In the genomic region with DNA sequence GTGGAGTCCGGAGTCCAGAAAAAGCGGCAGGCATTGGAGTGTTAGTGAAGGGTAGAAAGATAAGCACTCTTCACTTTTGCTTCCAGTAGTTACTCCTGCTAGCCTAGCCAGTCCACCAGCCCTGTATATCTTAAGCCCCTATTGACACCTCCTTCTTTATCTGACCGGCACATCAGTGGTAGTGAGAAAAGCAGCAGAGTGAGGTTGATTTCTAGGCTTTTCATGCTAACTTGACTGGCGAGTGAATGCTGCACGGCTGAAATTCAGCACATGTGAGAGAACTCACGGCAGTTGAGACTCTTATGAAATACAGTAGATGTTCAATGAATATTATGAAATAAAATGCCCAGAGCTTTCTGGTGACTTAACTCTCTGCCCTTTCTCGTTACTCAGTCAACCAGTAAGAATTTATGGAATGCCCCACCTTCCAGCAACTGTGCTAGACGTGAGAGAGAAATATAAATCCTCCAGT, we compare ENCODE assay signal across 1 cellular context.
TF ChIP-seq lines count a peak whose summit lies in the region.

No MANE protein-coding gene starts in this region.

TF ChIP-seq in HepG2, 621 proteins besides CTCF, POLR2A, EP300 and RAD21:
- TF ChIP-seq, protein P1, sequence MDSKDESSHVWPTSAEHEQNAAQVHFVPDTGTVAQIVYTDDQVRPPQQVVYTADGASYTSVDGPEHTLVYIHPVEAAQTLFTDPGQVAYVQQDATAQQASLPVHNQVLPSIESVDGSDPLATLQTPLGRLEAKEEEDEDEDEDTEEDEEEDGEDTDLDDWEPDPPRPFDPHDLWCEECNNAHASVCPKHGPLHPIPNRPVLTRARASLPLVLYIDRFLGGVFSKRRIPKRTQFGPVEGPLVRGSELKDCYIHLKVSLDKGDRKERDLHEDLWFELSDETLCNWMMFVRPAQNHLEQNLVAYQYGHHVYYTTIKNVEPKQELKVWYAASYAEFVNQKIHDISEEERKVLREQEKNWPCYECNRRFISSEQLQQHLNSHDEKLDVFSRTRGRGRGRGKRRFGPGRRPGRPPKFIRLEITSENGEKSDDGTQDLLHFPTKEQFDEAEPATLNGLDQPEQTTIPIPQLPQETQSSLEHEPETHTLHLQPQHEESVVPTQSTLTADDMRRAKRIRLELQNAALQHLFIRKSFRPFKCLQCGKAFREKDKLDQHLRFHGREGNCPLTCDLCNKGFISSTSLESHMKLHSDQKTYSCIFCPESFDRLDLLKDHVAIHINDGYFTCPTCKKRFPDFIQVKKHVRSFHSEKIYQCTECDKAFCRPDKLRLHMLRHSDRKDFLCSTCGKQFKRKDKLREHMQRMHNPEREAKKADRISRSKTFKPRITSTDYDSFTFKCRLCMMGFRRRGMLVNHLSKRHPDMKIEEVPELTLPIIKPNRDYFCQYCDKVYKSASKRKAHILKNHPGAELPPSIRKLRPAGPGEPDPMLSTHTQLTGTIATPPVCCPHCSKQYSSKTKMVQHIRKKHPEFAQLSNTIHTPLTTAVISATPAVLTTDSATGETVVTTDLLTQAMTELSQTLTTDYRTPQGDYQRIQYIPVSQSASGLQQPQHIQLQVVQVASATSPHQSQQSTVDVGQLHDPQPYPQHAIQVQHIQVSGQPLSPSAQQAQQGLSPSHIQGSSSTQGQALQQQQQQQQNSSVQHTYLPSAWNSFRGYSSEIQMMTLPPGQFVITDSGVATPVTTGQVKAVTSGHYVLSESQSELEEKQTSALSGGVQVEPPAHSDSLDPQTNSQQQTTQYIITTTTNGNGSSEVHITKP (CRISPR knock-in tag; IDR thresholded peaks at IDR 0.05; ENCODE audit: low read depth) = no peak
- TF ChIP-seq ZNF282 (IDR thresholded peaks at IDR 0.05; ENCODE audit: partially characterized antibody) (no peak), ZNF850 (CRISPR knock-in tag; conservative IDR thresholded peaks at IDR 0.05) (no peak), MBD4 (IDR thresholded peaks at IDR 0.05; ENCODE audit: borderline replicate concordance, low read length) (no peak), NFKB2 (CRISPR knock-in tag; IDR thresholded peaks at IDR 0.05; ENCODE audit: borderline replicate concordance) (no peak), ZNF552 (CRISPR knock-in tag; IDR thresholded peaks at IDR 0.05; ENCODE audit: borderline replicate concordance) (no peak), ZNF333 (CRISPR knock-in tag; IDR thresholded peaks at IDR 0.05; ENCODE audit: borderline replicate concordance) (no peak), BRCA1 (CRISPR knock-in tag; IDR thresholded peaks at IDR 0.05) (no peak), DR1 (CRISPR knock-in tag; IDR thresholded peaks at IDR 0.05) (no peak), BRD4 (CRISPR knock-in tag; IDR thresholded peaks at IDR 0.05) (no peak), RAD51 (IDR thresholded peaks at IDR 0.05; ENCODE audit: borderline replicate concordance) (no peak), KMT2A (CRISPR knock-in tag; IDR thresholded peaks at IDR 0.05) (no peak), ZNF264 (CRISPR knock-in tag; IDR thresholded peaks at IDR 0.05) (no peak), NFE2 (CRISPR knock-in tag; IDR thresholded peaks at IDR 0.05) (no peak), ZBTB8A (CRISPR knock-in tag; IDR thresholded peaks at IDR 0.05; ENCODE audit: borderline replicate concordance, low read depth) (no peak), SETDB1 (CRISPR knock-in tag; IDR thresholded peaks at IDR 0.05; ENCODE audit: borderline replicate concordance) (no peak)
- TF ChIP-seq, protein P2, sequence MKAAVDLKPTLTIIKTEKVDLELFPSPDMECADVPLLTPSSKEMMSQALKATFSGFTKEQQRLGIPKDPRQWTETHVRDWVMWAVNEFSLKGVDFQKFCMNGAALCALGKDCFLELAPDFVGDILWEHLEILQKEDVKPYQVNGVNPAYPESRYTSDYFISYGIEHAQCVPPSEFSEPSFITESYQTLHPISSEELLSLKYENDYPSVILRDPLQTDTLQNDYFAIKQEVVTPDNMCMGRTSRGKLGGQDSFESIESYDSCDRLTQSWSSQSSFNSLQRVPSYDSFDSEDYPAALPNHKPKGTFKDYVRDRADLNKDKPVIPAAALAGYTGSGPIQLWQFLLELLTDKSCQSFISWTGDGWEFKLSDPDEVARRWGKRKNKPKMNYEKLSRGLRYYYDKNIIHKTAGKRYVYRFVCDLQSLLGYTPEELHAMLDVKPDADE (CRISPR knock-in tag; IDR thresholded peaks at IDR 0.05) = no peak
- TF ChIP-seq, protein P3, sequence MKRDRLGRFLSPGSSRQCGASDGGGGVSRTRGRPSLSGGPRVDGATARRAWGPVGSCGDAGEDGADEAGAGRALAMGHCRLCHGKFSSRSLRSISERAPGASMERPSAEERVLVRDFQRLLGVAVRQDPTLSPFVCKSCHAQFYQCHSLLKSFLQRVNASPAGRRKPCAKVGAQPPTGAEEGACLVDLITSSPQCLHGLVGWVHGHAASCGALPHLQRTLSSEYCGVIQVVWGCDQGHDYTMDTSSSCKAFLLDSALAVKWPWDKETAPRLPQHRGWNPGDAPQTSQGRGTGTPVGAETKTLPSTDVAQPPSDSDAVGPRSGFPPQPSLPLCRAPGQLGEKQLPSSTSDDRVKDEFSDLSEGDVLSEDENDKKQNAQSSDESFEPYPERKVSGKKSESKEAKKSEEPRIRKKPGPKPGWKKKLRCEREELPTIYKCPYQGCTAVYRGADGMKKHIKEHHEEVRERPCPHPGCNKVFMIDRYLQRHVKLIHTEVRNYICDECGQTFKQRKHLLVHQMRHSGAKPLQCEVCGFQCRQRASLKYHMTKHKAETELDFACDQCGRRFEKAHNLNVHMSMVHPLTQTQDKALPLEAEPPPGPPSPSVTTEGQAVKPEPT (CRISPR knock-in tag; IDR thresholded peaks at IDR 0.05; ENCODE audit: low read depth) = no peak
- TF ChIP-seq, protein P4, sequence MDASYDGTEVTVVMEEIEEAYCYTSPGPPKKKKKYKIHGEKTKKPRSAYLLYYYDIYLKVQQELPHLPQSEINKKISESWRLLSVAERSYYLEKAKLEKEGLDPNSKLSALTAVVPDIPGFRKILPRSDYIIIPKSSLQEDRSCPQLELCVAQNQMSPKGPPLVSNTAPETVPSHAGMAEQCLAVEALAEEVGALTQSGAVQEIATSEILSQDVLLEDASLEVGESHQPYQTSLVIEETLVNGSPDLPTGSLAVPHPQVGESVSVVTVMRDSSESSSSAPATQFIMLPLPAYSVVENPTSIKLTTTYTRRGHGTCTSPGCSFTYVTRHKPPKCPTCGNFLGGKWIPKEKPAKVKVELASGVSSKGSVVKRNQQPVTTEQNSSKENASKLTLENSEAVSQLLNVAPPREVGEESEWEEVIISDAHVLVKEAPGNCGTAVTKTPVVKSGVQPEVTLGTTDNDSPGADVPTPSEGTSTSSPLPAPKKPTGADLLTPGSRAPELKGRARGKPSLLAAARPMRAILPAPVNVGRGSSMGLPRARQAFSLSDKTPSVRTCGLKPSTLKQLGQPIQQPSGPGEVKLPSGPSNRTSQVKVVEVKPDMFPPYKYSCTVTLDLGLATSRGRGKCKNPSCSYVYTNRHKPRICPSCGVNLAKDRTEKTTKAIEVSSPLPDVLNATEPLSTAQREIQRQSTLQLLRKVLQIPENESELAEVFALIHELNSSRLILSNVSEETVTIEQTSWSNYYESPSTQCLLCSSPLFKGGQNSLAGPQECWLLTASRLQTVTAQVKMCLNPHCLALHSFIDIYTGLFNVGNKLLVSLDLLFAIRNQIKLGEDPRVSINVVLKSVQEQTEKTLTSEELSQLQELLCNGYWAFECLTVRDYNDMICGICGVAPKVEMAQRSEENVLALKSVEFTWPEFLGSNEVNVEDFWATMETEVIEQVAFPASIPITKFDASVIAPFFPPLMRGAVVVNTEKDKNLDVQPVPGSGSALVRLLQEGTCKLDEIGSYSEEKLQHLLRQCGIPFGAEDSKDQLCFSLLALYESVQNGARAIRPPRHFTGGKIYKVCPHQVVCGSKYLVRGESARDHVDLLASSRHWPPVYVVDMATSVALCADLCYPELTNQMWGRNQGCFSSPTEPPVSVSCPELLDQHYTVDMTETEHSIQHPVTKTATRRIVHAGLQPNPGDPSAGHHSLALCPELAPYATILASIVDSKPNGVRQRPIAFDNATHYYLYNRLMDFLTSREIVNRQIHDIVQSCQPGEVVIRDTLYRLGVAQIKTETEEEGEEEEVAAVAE (CRISPR knock-in tag; IDR thresholded peaks at IDR 0.05; ENCODE audit: borderline replicate concordance) = no peak
- TF ChIP-seq, protein P5, sequence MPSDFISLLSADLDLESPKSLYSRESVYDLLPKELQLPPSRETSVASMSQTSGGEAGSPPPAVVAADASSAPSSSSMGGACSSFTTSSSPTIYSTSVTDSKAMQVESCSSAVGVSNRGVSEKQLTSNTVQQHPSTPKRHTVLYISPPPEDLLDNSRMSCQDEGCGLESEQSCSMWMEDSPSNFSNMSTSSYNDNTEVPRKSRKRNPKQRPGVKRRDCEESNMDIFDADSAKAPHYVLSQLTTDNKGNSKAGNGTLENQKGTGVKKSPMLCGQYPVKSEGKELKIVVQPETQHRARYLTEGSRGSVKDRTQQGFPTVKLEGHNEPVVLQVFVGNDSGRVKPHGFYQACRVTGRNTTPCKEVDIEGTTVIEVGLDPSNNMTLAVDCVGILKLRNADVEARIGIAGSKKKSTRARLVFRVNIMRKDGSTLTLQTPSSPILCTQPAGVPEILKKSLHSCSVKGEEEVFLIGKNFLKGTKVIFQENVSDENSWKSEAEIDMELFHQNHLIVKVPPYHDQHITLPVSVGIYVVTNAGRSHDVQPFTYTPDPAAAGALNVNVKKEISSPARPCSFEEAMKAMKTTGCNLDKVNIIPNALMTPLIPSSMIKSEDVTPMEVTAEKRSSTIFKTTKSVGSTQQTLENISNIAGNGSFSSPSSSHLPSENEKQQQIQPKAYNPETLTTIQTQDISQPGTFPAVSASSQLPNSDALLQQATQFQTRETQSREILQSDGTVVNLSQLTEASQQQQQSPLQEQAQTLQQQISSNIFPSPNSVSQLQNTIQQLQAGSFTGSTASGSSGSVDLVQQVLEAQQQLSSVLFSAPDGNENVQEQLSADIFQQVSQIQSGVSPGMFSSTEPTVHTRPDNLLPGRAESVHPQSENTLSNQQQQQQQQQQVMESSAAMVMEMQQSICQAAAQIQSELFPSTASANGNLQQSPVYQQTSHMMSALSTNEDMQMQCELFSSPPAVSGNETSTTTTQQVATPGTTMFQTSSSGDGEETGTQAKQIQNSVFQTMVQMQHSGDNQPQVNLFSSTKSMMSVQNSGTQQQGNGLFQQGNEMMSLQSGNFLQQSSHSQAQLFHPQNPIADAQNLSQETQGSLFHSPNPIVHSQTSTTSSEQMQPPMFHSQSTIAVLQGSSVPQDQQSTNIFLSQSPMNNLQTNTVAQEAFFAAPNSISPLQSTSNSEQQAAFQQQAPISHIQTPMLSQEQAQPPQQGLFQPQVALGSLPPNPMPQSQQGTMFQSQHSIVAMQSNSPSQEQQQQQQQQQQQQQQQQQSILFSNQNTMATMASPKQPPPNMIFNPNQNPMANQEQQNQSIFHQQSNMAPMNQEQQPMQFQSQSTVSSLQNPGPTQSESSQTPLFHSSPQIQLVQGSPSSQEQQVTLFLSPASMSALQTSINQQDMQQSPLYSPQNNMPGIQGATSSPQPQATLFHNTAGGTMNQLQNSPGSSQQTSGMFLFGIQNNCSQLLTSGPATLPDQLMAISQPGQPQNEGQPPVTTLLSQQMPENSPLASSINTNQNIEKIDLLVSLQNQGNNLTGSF (CRISPR knock-in tag; IDR thresholded peaks at IDR 0.05) = no peak
